8 cellular contexts compared by ENCODE assay signal in genomic region chr4:124111922-124112321, GRCh38.
DNase-seq lines count a peak whose midpoint lies in the region; ATAC-seq and TF ChIP-seq lines count a peak whose summit lies in the region.

No MANE protein-coding gene starts in this region.

- no peak overlapping the region for H2AK5ac ChIP-seq in neuronal stem cell (ENCODE audit: low read depth, low read length)

- peaks cover 17% of the 10 kb centered on the region; the same call in 1 of the 2 replicates for H3K4me1 ChIP-seq in Panc1 (ENCODE audit: control insufficient read depth, insufficient read depth, low read length)
- peaks cover 0 to 11% (median 2%) of the 10 kb centered on the region in 3 donors for H3K4me1 ChIP-seq in esophagus squamous epithelium
- H3K4me1 ChIP-seq in neuronal stem cell (ENCODE audit: control insufficient read depth in 2 of 2, insufficient read depth in 1 of 2, low read depth in 1 of 2, low read length in 2 of 2): peaks cover 0 to 12% of the 10 kb centered on the region in 2 donors

- 33 to 49% methylated on average over 2 of the region's 2 CpGs for WGBS in esophagus squamous epithelium, 2 donors
- WGBS in neuronal stem cell (ENCODE audit: extremely low coverage in 2 of 2, insufficient read length in 2 of 2, insufficient replicate concordance in 1 of 2), 2 donors: no CpG with 5 or more reads among the region's 2 CpGs

- H3K4me3 ChIP-seq in Panc1 (ENCODE audit: low read depth in 2 of 2, low read length in 2 of 2): no peak overlapping the region
- no peak overlapping the region for H3K4me3 ChIP-seq in esophagus squamous epithelium
- no peak overlapping the region for H3K4me3 ChIP-seq in neuronal stem cell (ENCODE audit: low read length in 2 of 2)

- H3K36me3 Mint-ChIP-seq in activated naive CD8-positive, alpha-beta T cell treated with anti-CD3 and anti-CD28 coated beads, Interleukin-2, amount 50 U/mL, for 24 hours (ENCODE audit: low read depth): no peaks in the 10 kb centered on the region

- ATAC-seq in GM18498 (IDR thresholded peaks at IDR 0.05; ENCODE audit: unreplicated experiment) (peak; percentile 63), Panc1 (peak; percentile 91)
- ATAC-seq in activated naive CD8-positive, alpha-beta T cell treated with anti-CD3 and anti-CD28 coated beads, Interleukin-2, amount 50 U/mL, for 24 hours: no peak

- in situ Hi-C loops in Panc1 (cut with HindIII; ENCODE audit: low pct_unique_long_range_greater_than_20kb, low sequenced_read_pairs): no loop called here

- H3K14ac ChIP-seq in neuronal stem cell (ENCODE audit: low read length): no peak overlapping the region

- no TSS peak for BruUV-seq in Panc1 (replicated peaks; lab: Mats Ljungman, UMichigan)

- H2BK120ac ChIP-seq in neuronal stem cell (ENCODE audit: low read depth, low read length): no peak overlapping the region

- TF ChIP-seq CTCF in 22Rv1 (IDR thresholded peaks at IDR 0.05) (peak; percentile 79), Panc1 (IDR thresholded peaks at IDR 0.05) (peak; percentile 65), esophagus squamous epithelium (IDR thresholded peaks at IDR 0.05) (peak; percentile 21 to 77 (median 56))

- H4K8ac ChIP-seq in neuronal stem cell (ENCODE audit: low read depth, low read length): no peak overlapping the region

- no peak overlapping the region for H3K23ac ChIP-seq in neuronal stem cell (ENCODE audit: low read depth, low read length, poor library complexity)

- H3K4ac ChIP-seq in neuronal stem cell (ENCODE audit: low read length): no peak overlapping the region

- no peak overlapping the region for H3K27ac Mint-ChIP-seq in activated naive CD8-positive, alpha-beta T cell treated with anti-CD3 and anti-CD28 coated beads, Interleukin-2, amount 50 U/mL, for 24 hours

- H3K4me2 ChIP-seq in neuronal stem cell (ENCODE audit: insufficient read depth, low read length, poor library complexity, severe bottlenecking): no peak overlapping the region

- H3K36me3 ChIP-seq in Panc1 (ENCODE audit: control insufficient read depth, insufficient read depth, low read length) (no peaks in the 10 kb centered on the region; the same call in 1 of the 2 replicates), esophagus squamous epithelium (no peaks in the 10 kb centered on the region), neuronal stem cell (replicated peaks in 1 of 2; ENCODE audit: control insufficient read depth in 2 of 2, insufficient read depth in 2 of 2, low read length in 2 of 2) (no peaks in the 10 kb centered on the region)

- no peak overlapping the region for H4K91ac ChIP-seq in neuronal stem cell (ENCODE audit: low read depth, low read length, poor library complexity)

- H3K27ac ChIP-seq in 22Rv1: no peak overlapping the region
- peak overlapping the region; percentile 82 for H3K27ac ChIP-seq in Panc1 (ENCODE audit: low read length)
- no peak overlapping the region for H3K27ac ChIP-seq in esophagus squamous epithelium
- no peak overlapping the region for H3K27ac ChIP-seq in neuronal stem cell (replicated peaks; ENCODE audit: low read length)

- no peaks in the 10 kb centered on the region for H3K27me3 Mint-ChIP-seq in activated naive CD8-positive, alpha-beta T cell treated with anti-CD3 and anti-CD28 coated beads, Interleukin-2, amount 50 U/mL, for 24 hours

- TF ChIP-seq POLR2A in esophagus squamous epithelium (IDR thresholded peaks at IDR 0.05): no peak

- H2AFZ ChIP-seq in neuronal stem cell (ENCODE audit: low read length): no peak overlapping the region

- no peak overlapping the region for H3K18ac ChIP-seq in neuronal stem cell (ENCODE audit: low read length)

- POLR2A ChIA-PET in Panc1 (lab: Charles Lee): no interaction called here

- H3K27me3 ChIP-seq in Panc1 (ENCODE audit: control insufficient read depth, insufficient read depth, low read length): no peaks in the 10 kb centered on the region
- no peaks in the 10 kb centered on the region for H3K27me3 ChIP-seq in esophagus squamous epithelium
- no peaks in the 10 kb centered on the region for H3K27me3 ChIP-seq in neuronal stem cell (ENCODE audit: control insufficient read depth in 3 of 3, insufficient read depth in 3 of 3, low read depth in 1 of 3, low read length in 3 of 3)

- H3K9me3 Mint-ChIP-seq in activated naive CD8-positive, alpha-beta T cell treated with anti-CD3 and anti-CD28 coated beads, Interleukin-2, amount 50 U/mL, for 24 hours: no peaks in the 10 kb centered on the region

- no peak overlapping the region for H3K9ac ChIP-seq in neuronal stem cell (ENCODE audit: low read depth, low read length, poor library complexity)

- CTCF ChIA-PET in Panc1 (lab: Charles Lee): no interaction called here

- intact Hi-C loops in Panc1 (cut with micrococcal nuclease; ENCODE audit: unreplicated experiment) (loop anchor here (5.0 to 10.0 kb wide), 3 partner anchors 527 to 1010 kb away; no protein-coding TSS in a partner anchor), esophagus squamous epithelium (cut with DNase I) (no loop called here)

- H3K4me1 Mint-ChIP-seq in activated naive CD8-positive, alpha-beta T cell treated with anti-CD3 and anti-CD28 coated beads, Interleukin-2, amount 50 U/mL, for 24 hours: no peaks in the 10 kb centered on the region

- H2BK5ac ChIP-seq in neuronal stem cell (ENCODE audit: low read length): no peak overlapping the region

- DNase-seq in HS-5 (ENCODE audit: low read depth) (peak; percentile 54), Panc1 (ENCODE audit: low read depth, low spot score) (peak; percentile 42), esophagus squamous epithelium (lab: John Stamatoyannopoulos, UW) (no peak), neuronal stem cell (ENCODE audit: low spot score) (peak; percentile 76), C1 segment of cervical spinal cord (lab: John Stamatoyannopoulos, UW) (no peak)
- DNase-seq in activated naive CD8-positive, alpha-beta T cell treated with anti-CD3 and anti-CD28 coated beads, Interleukin-2, amount 50 U/mL, for 24 hours: no peak

- no peak overlapping the region for H3K4me3 Mint-ChIP-seq in activated naive CD8-positive, alpha-beta T cell treated with anti-CD3 and anti-CD28 coated beads, Interleukin-2, amount 50 U/mL, for 24 hours

- no peaks in the 10 kb centered on the region for H3K79me1 ChIP-seq in neuronal stem cell (ENCODE audit: low read depth, low read length)

- no peaks in the 10 kb centered on the region for H3K9me3 ChIP-seq in Panc1 (ENCODE audit: control insufficient read depth, insufficient read depth, low read depth, low read length)
- H3K9me3 ChIP-seq in esophagus squamous epithelium: no peaks in the 10 kb centered on the region
- H3K9me3 ChIP-seq in neuronal stem cell (replicated peaks in 1 of 2; ENCODE audit: control insufficient read depth in 2 of 2, insufficient read depth in 1 of 2, low read depth in 1 of 2, low read length in 2 of 2): peaks cover 0 to 3% of the 10 kb centered on the region in 2 donors

- H2BK12ac ChIP-seq in neuronal stem cell (ENCODE audit: low read length): no peak overlapping the region

- no peak overlapping the region for H2BK15ac ChIP-seq in neuronal stem cell (ENCODE audit: low read length)

Comparison
In these comparisons a context has a peak if more than half of its experiments do, and no peak if none do; other contexts are left out.
1. DNase-seq: peak in HS-5 (single experiment), Panc1 (single experiment) and neuronal stem cell (single experiment); none in esophagus squamous epithelium (single experiment), C1 segment of cervical spinal cord (0 of 14) and activated naive CD8-positive, alpha-beta T cell treated with anti-CD3 and anti-CD28 coated beads, Interleukin-2, amount 50 U/mL, for 24 hours (single experiment).
2. Peak in every context shown above with its lines, with median percentiles within 50 percentile points of each other: CTCF ChIP-seq.